ENCODE assay signal across 14 cellular contexts in genomic region chr4:177005801-177006230, GRCh38.
DNase-seq lines count a peak whose midpoint lies in the region; ATAC-seq and TF ChIP-seq lines count a peak whose summit lies in the region.
"Had no signal": no experiment of that assay in that cellular context is flagged by ENCODE, and none has a peak within 500 bp of the region (broad histone marks: within the 10 kb centered on the region; RNA-seq: fewer than 3 reads in every experiment).

No MANE protein-coding gene starts in this region.

- no peak overlapping the region for H3K27ac Mint-ChIP-seq in effector memory CD8-positive, alpha-beta T cell
- H3K27ac Mint-ChIP-seq in stimulated activated naive CD8-positive, alpha-beta T cell treated with anti-CD3 and anti-CD28 coated beads, Interleukin-15, amount 100 ng/mL, for 72 hours, result no peak overlapping the region
- no peak overlapping the region for H3K27ac Mint-ChIP-seq in activated CD4-positive, alpha-beta T cell treated with anti-CD3 and anti-CD28 coated beads for 36 hours
- H3K27ac Mint-ChIP-seq: CD14-positive monocyte had no signal

- no peak overlapping the region for H3K4me3 Mint-ChIP-seq in effector memory CD8-positive, alpha-beta T cell
- no peak overlapping the region for H3K4me3 Mint-ChIP-seq in stimulated activated naive CD8-positive, alpha-beta T cell treated with anti-CD3 and anti-CD28 coated beads, Interleukin-15, amount 100 ng/mL, for 72 hours
- H3K4me3 Mint-ChIP-seq in activated CD4-positive, alpha-beta T cell treated with anti-CD3 and anti-CD28 coated beads for 36 hours, result no peak overlapping the region
- H3K4me3 Mint-ChIP-seq: CD14-positive monocyte had no signal

- no peak for TF ChIP-seq CTCF in AG09309 (IDR thresholded peaks at IDR 0.05; ENCODE audit: control insufficient read depth, insufficient read depth, low read depth, low read length, missing control alignments)
- TF ChIP-seq CTCF in fibroblast of the aortic adventitia (IDR thresholded peaks at IDR 0.05; ENCODE audit: insufficient read depth, low read length), result no peak

- intact Hi-C loops in activated CD4-positive, alpha-beta T cell treated with anti-CD3 and anti-CD28 coated beads for 36 hours (cut with DNase I, micrococcal nuclease), result no loop called here

- no peaks in the 10 kb centered on the region for H3K4me1 Mint-ChIP-seq in effector memory CD8-positive, alpha-beta T cell (ENCODE audit: low read depth in 2 of 2)
- no peaks in the 10 kb centered on the region for H3K4me1 Mint-ChIP-seq in stimulated activated naive CD8-positive, alpha-beta T cell treated with anti-CD3 and anti-CD28 coated beads, Interleukin-15, amount 100 ng/mL, for 72 hours
- no peaks in the 10 kb centered on the region for H3K4me1 Mint-ChIP-seq in activated CD4-positive, alpha-beta T cell treated with anti-CD3 and anti-CD28 coated beads for 36 hours

- no peaks in the 10 kb centered on the region for H3K27me3 Mint-ChIP-seq in effector memory CD8-positive, alpha-beta T cell
- no peaks in the 10 kb centered on the region for H3K27me3 Mint-ChIP-seq in stimulated activated naive CD8-positive, alpha-beta T cell treated with anti-CD3 and anti-CD28 coated beads, Interleukin-15, amount 100 ng/mL, for 72 hours
- no peaks in the 10 kb centered on the region for H3K27me3 Mint-ChIP-seq in activated CD4-positive, alpha-beta T cell treated with anti-CD3 and anti-CD28 coated beads for 36 hours

- POLR2A ChIA-PET in activated CD4-positive, alpha-beta T cell treated with anti-CD3 and anti-CD28 coated beads for 36 hours (lab: Charles Lee), result no interaction called here

- CTCF ChIA-PET in activated CD4-positive, alpha-beta T cell treated with anti-CD3 and anti-CD28 coated beads for 36 hours (lab: Charles Lee), result no interaction called here

- peak; percentile 53 for ATAC-seq in HG03378 (IDR thresholded peaks at IDR 0.05; ENCODE audit: unreplicated experiment)
- no peak for ATAC-seq in effector memory CD8-positive, alpha-beta T cell (replicated peaks)
- no peak for ATAC-seq in stimulated activated naive CD8-positive, alpha-beta T cell treated with anti-CD3 and anti-CD28 coated beads, Interleukin-15, amount 100 ng/mL, for 72 hours
- ATAC-seq in activated CD4-positive, alpha-beta T cell treated with anti-CD3 and anti-CD28 coated beads for 36 hours, result no peak
- ATAC-seq: upper lobe of right lung had no signal

- DNase-seq in AG09309 (ENCODE audit: low read depth), result peak; percentile 68
- DNase-seq in SW 1271 (lab: John Stamatoyannopoulos, UW), result peak; percentile 17 to 48
- peak; percentile 85 for DNase-seq in fibroblast of the aortic adventitia (ENCODE audit: low read depth)
- no peak for DNase-seq in effector memory CD8-positive, alpha-beta T cell
- DNase-seq in stimulated activated naive CD8-positive, alpha-beta T cell treated with anti-CD3 and anti-CD28 coated beads, Interleukin-15, amount 100 ng/mL, for 72 hours, result no peak
- no peak for DNase-seq in activated CD4-positive, alpha-beta T cell treated with anti-CD3 and anti-CD28 coated beads for 36 hours
- DNase-seq in KG1 (lab: John Stamatoyannopoulos, UW), result no peak
- DNase-seq: anterior cingulate cortex, NCI-H2171, sigmoid colon, upper lobe of right lung had no signal

- H3K4me3 ChIP-seq in AG09309 (ENCODE audit: control insufficient read depth, low read depth, low read length) (no peak overlapping the region), fibroblast of the aortic adventitia (ENCODE audit: low read depth, low read length) (no peak overlapping the region)
- H3K4me3 ChIP-seq: HAP-1, sigmoid colon, upper lobe of right lung had no signal

- peaks cover 4 to 6% of the 10 kb centered on the region in 2 donors for H3K9me3 Mint-ChIP-seq in effector memory CD8-positive, alpha-beta T cell
- H3K9me3 Mint-ChIP-seq in stimulated activated naive CD8-positive, alpha-beta T cell treated with anti-CD3 and anti-CD28 coated beads, Interleukin-15, amount 100 ng/mL, for 72 hours, result peaks cover 0 to 6% of the 10 kb centered on the region in 2 donors
- no peaks in the 10 kb centered on the region for H3K9me3 Mint-ChIP-seq in activated CD4-positive, alpha-beta T cell treated with anti-CD3 and anti-CD28 coated beads for 36 hours (ENCODE audit: low read depth)

- no peaks in the 10 kb centered on the region for H3K36me3 Mint-ChIP-seq in effector memory CD8-positive, alpha-beta T cell (ENCODE audit: insufficient read depth)
- H3K36me3 Mint-ChIP-seq in activated CD4-positive, alpha-beta T cell treated with anti-CD3 and anti-CD28 coated beads for 36 hours (ENCODE audit: low read depth), result no peaks in the 10 kb centered on the region
- H3K36me3 Mint-ChIP-seq: CD14-positive monocyte had no signal

Comparison
In these comparisons a context has a peak if more than half of its experiments do, and no peak if none do; other contexts are left out.
1. DNase-seq: peak in AG09309 (single experiment), SW 1271 (2 of 2) and fibroblast of the aortic adventitia (single experiment); none in effector memory CD8-positive, alpha-beta T cell (0 of 3), stimulated activated naive CD8-positive, alpha-beta T cell treated with anti-CD3 and anti-CD28 coated beads, Interleukin-15, amount 100 ng/mL, for 72 hours (0 of 2), activated CD4-positive, alpha-beta T cell treated with anti-CD3 and anti-CD28 coated beads for 36 hours (single experiment) and KG1 (single experiment).